ENCODE assay signal across 1 cellular context in the genomic region with DNA sequence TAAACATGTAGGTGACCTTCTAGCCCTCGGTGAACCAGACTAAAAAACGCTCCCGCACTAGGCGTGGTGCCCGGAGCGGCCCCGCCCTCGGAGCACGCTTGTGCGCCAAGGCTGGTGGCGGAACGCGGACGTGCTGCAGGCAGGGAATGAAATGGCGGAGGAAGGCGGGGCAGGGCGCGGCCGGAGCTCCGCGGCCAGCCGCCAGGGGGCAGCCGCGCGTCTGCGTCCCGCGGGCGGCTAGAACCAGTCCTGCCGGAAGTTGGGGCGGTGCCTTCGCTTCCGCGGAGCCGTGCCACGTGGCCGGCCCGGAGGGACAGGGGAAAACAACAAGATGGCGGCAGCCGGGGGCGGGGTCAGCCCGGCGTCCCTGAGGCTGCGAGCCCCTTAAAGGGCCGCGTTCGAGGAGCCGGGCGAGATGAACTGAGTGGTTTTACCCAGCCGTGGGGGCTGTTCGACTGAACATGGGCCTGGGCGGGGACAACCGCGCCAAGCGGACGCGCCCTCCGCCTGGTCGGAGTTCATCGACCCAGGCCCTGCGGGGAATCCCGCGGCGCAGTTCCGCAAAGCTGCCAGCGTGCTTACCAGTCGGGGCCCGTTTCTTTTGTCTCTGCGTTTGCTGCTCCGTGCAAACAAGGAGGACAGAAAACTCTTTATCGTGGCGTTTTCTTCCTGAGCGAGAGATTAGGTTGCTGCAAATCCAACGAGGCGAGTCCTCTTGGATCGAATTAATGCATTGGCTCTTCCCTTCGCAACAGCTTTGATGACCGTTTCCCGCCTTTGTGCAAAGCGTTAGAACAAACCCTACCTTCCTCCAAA.
TF ChIP-seq lines count a peak whose summit lies in the region.

No MANE protein-coding gene starts in this region.

TF ChIP-seq in GM12878, 131 proteins besides CTCF, POLR2A, EP300 and RAD21 (continued from another document and continues in another):
- TF ChIP-seq, protein P1, sequence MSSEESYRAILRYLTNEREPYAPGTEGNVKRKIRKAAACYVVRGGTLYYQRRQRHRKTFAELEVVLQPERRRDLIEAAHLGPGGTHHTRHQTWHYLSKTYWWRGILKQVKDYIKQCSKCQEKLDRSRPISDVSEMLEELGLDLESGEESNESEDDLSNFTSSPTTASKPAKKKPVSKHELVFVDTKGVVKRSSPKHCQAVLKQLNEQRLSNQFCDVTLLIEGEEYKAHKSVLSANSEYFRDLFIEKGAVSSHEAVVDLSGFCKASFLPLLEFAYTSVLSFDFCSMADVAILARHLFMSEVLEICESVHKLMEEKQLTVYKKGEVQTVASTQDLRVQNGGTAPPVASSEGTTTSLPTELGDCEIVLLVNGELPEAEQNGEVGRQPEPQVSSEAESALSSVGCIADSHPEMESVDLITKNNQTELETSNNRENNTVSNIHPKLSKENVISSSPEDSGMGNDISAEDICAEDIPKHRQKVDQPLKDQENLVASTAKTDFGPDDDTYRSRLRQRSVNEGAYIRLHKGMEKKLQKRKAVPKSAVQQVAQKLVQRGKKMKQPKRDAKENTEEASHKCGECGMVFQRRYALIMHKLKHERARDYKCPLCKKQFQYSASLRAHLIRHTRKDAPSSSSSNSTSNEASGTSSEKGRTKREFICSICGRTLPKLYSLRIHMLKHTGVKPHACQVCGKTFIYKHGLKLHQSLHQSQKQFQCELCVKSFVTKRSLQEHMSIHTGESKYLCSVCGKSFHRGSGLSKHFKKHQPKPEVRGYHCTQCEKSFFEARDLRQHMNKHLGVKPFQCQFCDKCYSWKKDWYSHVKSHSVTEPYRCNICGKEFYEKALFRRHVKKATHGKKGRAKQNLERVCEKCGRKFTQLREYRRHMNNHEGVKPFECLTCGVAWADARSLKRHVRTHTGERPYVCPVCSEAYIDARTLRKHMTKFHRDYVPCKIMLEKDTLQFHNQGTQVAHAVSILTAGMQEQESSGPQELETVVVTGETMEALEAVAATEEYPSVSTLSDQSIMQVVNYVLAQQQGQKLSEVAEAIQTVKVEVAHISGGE (CRISPR knock-in tag; IDR thresholded peaks at IDR 0.05) = no peak
- peak; percentile 90 for TF ChIP-seq ZNF592 (IDR thresholded peaks at IDR 0.05)
- TF ChIP-seq, protein P2, sequence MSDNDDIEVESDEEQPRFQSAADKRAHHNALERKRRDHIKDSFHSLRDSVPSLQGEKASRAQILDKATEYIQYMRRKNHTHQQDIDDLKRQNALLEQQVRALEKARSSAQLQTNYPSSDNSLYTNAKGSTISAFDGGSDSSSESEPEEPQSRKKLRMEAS (IDR thresholded peaks at IDR 0.05; ENCODE audit: low read depth, low read length) = peak; percentile 98
- TF ChIP-seq PRDM15 (CRISPR knock-in tag; IDR thresholded peaks at IDR 0.05) = no peak
- TF ChIP-seq IKZF1 (conservative IDR thresholded peaks at IDR 0.05) = peak; percentile 94
- TF ChIP-seq FOS (IDR thresholded peaks at IDR 0.05; ENCODE audit: borderline replicate concordance, extremely low read depth, insufficient read length) = no peak
- peak in 1 of 2 experiments; percentile 55; a peak in 1 of 4 replicates for TF ChIP-seq IKZF2 (IDR thresholded peaks at IDR 0.05)
- peak; percentile 67; the same call in 1 of the 2 replicates for TF ChIP-seq TBL1XR1 (IDR thresholded peaks at IDR 0.05; ENCODE audit: low read depth, low read length)
- peak; percentile 94 for TF ChIP-seq BACH1 (IDR thresholded peaks at IDR 0.05; ENCODE audit: borderline replicate concordance)
- TF ChIP-seq CHD4 (IDR thresholded peaks at IDR 0.05) = no peak
- peak; percentile 98 for TF ChIP-seq MXI1 (IDR thresholded peaks at IDR 0.05; ENCODE audit: low read depth, low read length)
- no peak for TF ChIP-seq SUZ12 (IDR thresholded peaks at IDR 0.05; ENCODE audit: unreplicated experiment)
- TF ChIP-seq, protein P3, sequence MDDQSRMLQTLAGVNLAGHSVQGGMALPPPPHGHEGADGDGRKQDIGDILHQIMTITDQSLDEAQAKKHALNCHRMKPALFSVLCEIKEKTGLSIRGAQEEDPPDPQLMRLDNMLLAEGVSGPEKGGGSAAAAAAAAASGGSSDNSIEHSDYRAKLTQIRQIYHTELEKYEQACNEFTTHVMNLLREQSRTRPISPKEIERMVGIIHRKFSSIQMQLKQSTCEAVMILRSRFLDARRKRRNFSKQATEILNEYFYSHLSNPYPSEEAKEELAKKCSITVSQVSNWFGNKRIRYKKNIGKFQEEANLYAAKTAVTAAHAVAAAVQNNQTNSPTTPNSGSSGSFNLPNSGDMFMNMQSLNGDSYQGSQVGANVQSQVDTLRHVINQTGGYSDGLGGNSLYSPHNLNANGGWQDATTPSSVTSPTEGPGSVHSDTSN (IDR thresholded peaks at IDR 0.05; ENCODE audit: insufficient replicate concordance, low read depth, low read length) = no peak
- peak; percentile 65; the same call in 1 of the 2 replicates for TF ChIP-seq MEF2A (IDR thresholded peaks at IDR 0.05; ENCODE audit: insufficient read depth, low read depth, low read length)
- peak; percentile 81 for TF ChIP-seq ZNF687 (IDR thresholded peaks at IDR 0.05)
- TF ChIP-seq SIX5 (IDR thresholded peaks at IDR 0.05; ENCODE audit: low read depth, low read length, severe bottlenecking) = peak; percentile 22
- peak; percentile 94 for TF ChIP-seq GATAD2B (conservative IDR thresholded peaks at IDR 0.05; ENCODE audit: low read depth)
- TF ChIP-seq NR2C2 (IDR thresholded peaks at IDR 0.05; ENCODE audit: borderline replicate concordance, control insufficient read depth, insufficient read length, low read depth) = no peak
- TF ChIP-seq ZNF217 (IDR thresholded peaks at IDR 0.05) = peak; percentile 41; the same call in 1 of the 2 replicates
- peak; percentile 87 for TF ChIP-seq SPI1 (IDR thresholded peaks at IDR 0.05; ENCODE audit: borderline replicate concordance, insufficient read depth, low read depth, low read length)
- 0 out of 2 replicates have a peak, but pooled peaks have one; percentile 35 for TF ChIP-seq CREM (IDR thresholded peaks at IDR 0.05; ENCODE audit: low read depth)
- no peak for TF ChIP-seq MTA3 (IDR thresholded peaks at IDR 0.05; ENCODE audit: borderline replicate concordance, low read length)
- peak; percentile 53; the same call in 1 of the 2 replicates for TF ChIP-seq ZNF24 (IDR thresholded peaks at IDR 0.05)
- peak; percentile 44 for TF ChIP-seq RUNX3 (IDR thresholded peaks at IDR 0.05; ENCODE audit: low read length)
- no peak for TF ChIP-seq HDAC2 (IDR thresholded peaks at IDR 0.05)
- TF ChIP-seq MLLT1 (IDR thresholded peaks at IDR 0.05) = peak; percentile 96
- 0 out of 2 replicates have a peak, but pooled peaks have one; percentile 20 for TF ChIP-seq MTA2 (IDR thresholded peaks at IDR 0.05; ENCODE audit: low read depth)
- TF ChIP-seq ASH2L (IDR thresholded peaks at IDR 0.05; ENCODE audit: borderline replicate concordance, low read depth) = peak; percentile 77; the same call in 1 of the 2 replicates
- no peak for TF ChIP-seq STAT3 (IDR thresholded peaks at IDR 0.05; ENCODE audit: low read depth, low read length)
- TF ChIP-seq, protein P4, sequence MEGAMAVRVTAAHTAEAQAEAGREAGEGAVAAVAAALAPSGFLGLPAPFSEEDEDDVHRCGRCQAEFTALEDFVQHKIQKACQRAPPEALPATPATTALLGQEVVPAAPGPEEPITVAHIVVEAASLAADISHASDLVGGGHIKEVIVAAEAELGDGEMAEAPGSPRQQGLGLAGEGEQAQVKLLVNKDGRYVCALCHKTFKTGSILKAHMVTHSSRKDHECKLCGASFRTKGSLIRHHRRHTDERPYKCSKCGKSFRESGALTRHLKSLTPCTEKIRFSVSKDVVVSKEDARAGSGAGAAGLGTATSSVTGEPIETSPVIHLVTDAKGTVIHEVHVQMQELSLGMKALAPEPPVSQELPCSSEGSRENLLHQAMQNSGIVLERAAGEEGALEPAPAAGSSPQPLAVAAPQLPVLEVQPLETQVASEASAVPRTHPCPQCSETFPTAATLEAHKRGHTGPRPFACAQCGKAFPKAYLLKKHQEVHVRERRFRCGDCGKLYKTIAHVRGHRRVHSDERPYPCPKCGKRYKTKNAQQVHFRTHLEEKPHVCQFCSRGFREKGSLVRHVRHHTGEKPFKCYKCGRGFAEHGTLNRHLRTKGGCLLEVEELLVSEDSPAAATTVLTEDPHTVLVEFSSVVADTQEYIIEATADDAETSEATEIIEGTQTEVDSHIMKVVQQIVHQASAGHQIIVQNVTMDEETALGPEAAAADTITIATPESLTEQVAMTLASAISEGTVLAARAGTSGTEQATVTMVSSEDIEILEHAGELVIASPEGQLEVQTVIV (IDR thresholded peaks at IDR 0.05; ENCODE audit: borderline replicate concordance, partially characterized antibody) = no peak
- TF ChIP-seq JUNB (IDR thresholded peaks at IDR 0.05) = no peak
